In genomic region chr4:46937493-46937892, GRCh38 we compare ENCODE assay signal across 11 cellular contexts. TPM values are rescaled to one million over a fixed set of nuclear protein-coding genes. Genes with fewer than 3 reads are reported as not detected.
DNase-seq lines count a peak whose midpoint lies in the region; ATAC-seq and TF ChIP-seq lines count a peak whose summit lies in the region.
"Had no signal": no experiment of that assay in that cellular context is flagged by ENCODE, and none has a peak within 500 bp of the region (broad histone marks: within the 10 kb centered on the region; RNA-seq: fewer than 3 reads in every experiment).

No MANE protein-coding gene starts in this region.

- H3K4me2 ChIP-seq in osteoblast (ENCODE audit: insufficient read depth, low read length), result no peak overlapping the region

- TF ChIP-seq CTCF in GM13977 (IDR thresholded peaks at IDR 0.05; ENCODE audit: extremely low read depth, insufficient read depth, missing control alignments) (peak; percentile 18), dorsolateral prefrontal cortex (IDR thresholded peaks at IDR 0.05 in 54 of 56, conservative IDR thresholded peaks at IDR 0.05 in 2 of 56; ENCODE audit: low read depth in 1 of 56, partially characterized antibody in 56 of 56) (peak in 47 of 56 donors; percentile 7 to 65 (median 36)), osteoblast (IDR thresholded peaks at IDR 0.05; ENCODE audit: extremely low read depth, low read depth, low read length) (peak; percentile 38)

- no peak for ATAC-seq in activated T-helper 17 cell treated with anti-CD3 and anti-CD28 coated beads, Interleukin-2, amount 50 U/mL, for 72 hours (replicated peaks)

- H3K4me1 Mint-ChIP-seq in activated T-helper 17 cell treated with anti-CD3 and anti-CD28 coated beads, Interleukin-2, amount 50 U/mL, for 72 hours, result no peaks in the 10 kb centered on the region
- H3K4me1 Mint-ChIP-seq: IgD-negative memory B cell had no signal

- H3K4me3 ChIP-seq in dorsolateral prefrontal cortex, result no peak overlapping the region
- H3K4me3 ChIP-seq in osteoblast (ENCODE audit: insufficient read depth, low read length), result no peak overlapping the region
- H3K4me3 ChIP-seq: uterus had no signal

- no peaks in the 10 kb centered on the region for H3K36me3 Mint-ChIP-seq in activated T-helper 17 cell treated with anti-CD3 and anti-CD28 coated beads, Interleukin-2, amount 50 U/mL, for 72 hours (ENCODE audit: low read depth)
- H3K36me3 Mint-ChIP-seq: IgD-negative memory B cell had no signal

- H3K27me3 ChIP-seq in dorsolateral prefrontal cortex, result no peaks in the 10 kb centered on the region
- no peaks in the 10 kb centered on the region for H3K27me3 ChIP-seq in osteoblast (ENCODE audit: insufficient read depth, low read length)
- H3K27me3 ChIP-seq: uterus had no signal

- no peak overlapping the region for H2AFZ ChIP-seq in osteoblast (ENCODE audit: low read length)

- no peak overlapping the region for H3K27ac Mint-ChIP-seq in activated T-helper 17 cell treated with anti-CD3 and anti-CD28 coated beads, Interleukin-2, amount 50 U/mL, for 72 hours
- H3K27ac Mint-ChIP-seq: IgD-negative memory B cell had no signal

- no peak for DNase-seq in GM13977 (ENCODE audit: low spot score)
- DNase-seq in MV-4-11 (lab: John Stamatoyannopoulos, UW), result peak; percentile 5
- DNase-seq in dorsolateral prefrontal cortex, result no peak
- no peak for DNase-seq in osteoblast (ENCODE audit: insufficient read length, low spot score, missing footprints)
- DNase-seq in ecto neural progenitor cell (ENCODE audit: low spot score), result no peak
- DNase-seq in AG08396 (ENCODE audit: low spot score), result no peak
- DNase-seq: amygdala, NCI-H446 treated with DMSO at 0.1 percent for 48 hours, uterus had no signal

- in situ Hi-C loops in GM13977 (cut with MboI; ENCODE audit: low pct_unique_long_range_greater_than_20kb, low sequenced_read_pairs, unreplicated experiment), result loop anchor here (25.0 kb wide), 1 partner anchor 450 kb away; no protein-coding TSS in a partner anchor

- H3K9me3 Mint-ChIP-seq in activated T-helper 17 cell treated with anti-CD3 and anti-CD28 coated beads, Interleukin-2, amount 50 U/mL, for 72 hours, result no peaks in the 10 kb centered on the region
- H3K9me3 Mint-ChIP-seq: IgD-negative memory B cell had no signal

- H3K36me3 ChIP-seq in osteoblast (ENCODE audit: insufficient read depth, low read length), result no peaks in the 10 kb centered on the region
- H3K36me3 ChIP-seq: uterus had no signal

- H4K20me1 ChIP-seq in osteoblast (ENCODE audit: insufficient read depth, low read length), result no peaks in the 10 kb centered on the region

- peaks cover 4% of the 10 kb centered on the region for H3K27me3 Mint-ChIP-seq in activated T-helper 17 cell treated with anti-CD3 and anti-CD28 coated beads, Interleukin-2, amount 50 U/mL, for 72 hours
- H3K27me3 Mint-ChIP-seq: IgD-negative memory B cell had no signal

- no peak overlapping the region for H3K4me3 Mint-ChIP-seq in activated T-helper 17 cell treated with anti-CD3 and anti-CD28 coated beads, Interleukin-2, amount 50 U/mL, for 72 hours
- H3K4me3 Mint-ChIP-seq: IgD-negative memory B cell had no signal

- intact Hi-C loops in dorsolateral prefrontal cortex (cut with DNase I), result loop anchor here (5.0 to 10.0 kb wide), 3 partner anchors 97 to 450 kb away; partner anchors contain the start of gene GABRB1 (in 1 of the 2)

- H3K27ac ChIP-seq in dorsolateral prefrontal cortex (no peak overlapping the region), osteoblast (ENCODE audit: low read depth, low read length) (no peak overlapping the region)
- H3K27ac ChIP-seq: uterus had no signal

- peaks cover 7% of the 10 kb centered on the region for H3K4me1 ChIP-seq in osteoblast (ENCODE audit: insufficient read depth, low read length)
- H3K4me1 ChIP-seq: uterus had no signal

- no peaks in the 10 kb centered on the region for H3K79me2 ChIP-seq in osteoblast (ENCODE audit: insufficient read depth, low read length)

- no peaks in the 10 kb centered on the region for H3K9me3 ChIP-seq in osteoblast (ENCODE audit: low read depth, low read length)
- H3K9me3 ChIP-seq: uterus had no signal

RNA-seq across cellular contexts. Expression of gene COX7B2, which starts 28.4 kb away (rescaled TPM):
- total RNA-seq in dorsolateral prefrontal cortex (not detected), osteoblast (not detected in 2 replicates)
- total RNA-seq in activated T-helper 17 cell treated with anti-CD3 and anti-CD28 coated beads, Interleukin-2, amount 50 U/mL, for 72 hours, result not detected
- total RNA-seq: uterus had no signal

RNA-seq across cellular contexts. Expression of gene GABRA4, which starts 55.9 kb away (rescaled TPM):
- total RNA-seq in dorsolateral prefrontal cortex (10 to 100 TPM; 13.6 to 98.5 (median 60.7) TPM), osteoblast (under 0.01 TPM in 1 of 2 replicates, not detected in the other)
- total RNA-seq in activated T-helper 17 cell treated with anti-CD3 and anti-CD28 coated beads, Interleukin-2, amount 50 U/mL, for 72 hours, result not detected

Comparison
In these comparisons a context has a peak if more than half of its experiments do, and no peak if none do; other contexts are left out.
1. RNA of gene GABRA4, which starts 55.9 kb away (total RNA-seq): 13.6 to 98.5 TPM in dorsolateral prefrontal cortex; under 0.01 TPM in osteoblast and not detected in activated T-helper 17 cell treated with anti-CD3 and anti-CD28 coated beads, Interleukin-2, amount 50 U/mL, for 72 hours; every median in the first group is over 10 times any median in the second.
2. Peak in every context shown above with its lines, with median percentiles within 50 percentile points of each other: CTCF ChIP-seq.